Comparison of ENCODE assay signal across 24 cellular contexts in the genomic region with DNA sequence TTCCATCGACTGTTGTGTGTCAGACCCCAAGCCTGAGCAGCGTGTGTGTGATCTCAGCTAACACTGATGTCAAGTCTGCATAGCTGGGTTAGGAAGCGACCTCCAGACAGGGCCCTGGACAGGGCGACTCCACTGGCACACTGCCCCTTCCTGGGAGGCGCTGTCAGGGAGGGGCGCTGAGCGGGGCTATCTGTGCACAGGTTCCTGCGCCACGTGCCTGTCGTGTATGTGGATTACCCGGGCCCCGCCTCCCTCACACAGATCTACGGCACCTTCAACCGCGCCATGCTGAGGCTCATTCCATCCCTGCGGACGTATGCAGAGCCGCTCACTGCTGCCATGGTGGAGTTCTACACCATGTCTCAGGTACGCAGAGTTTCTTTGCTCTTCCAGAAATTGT. TPM values are rescaled to one million over a fixed set of nuclear protein-coding genes. Genes with fewer than 3 reads are reported as not detected.
DNase-seq lines count a peak whose midpoint lies in the region; ATAC-seq and TF ChIP-seq lines count a peak whose summit lies in the region.
"Had no signal": no experiment of that assay in that cellular context is flagged by ENCODE, and none has a peak within 500 bp of the region (broad histone marks: within the 10 kb centered on the region; RNA-seq: fewer than 3 reads in every experiment).

No MANE protein-coding gene starts in this region.

- peaks cover 4% of the 10 kb centered on the region for H3K36me3 Mint-ChIP-seq in natural killer cell
- peaks cover 21% of the 10 kb centered on the region for H3K36me3 Mint-ChIP-seq in natural killer cell treated with Interleukin-12 subunit alpha and Interleukin-12 subunit beta and Interleukin-15 and Interleukin-18, amount 100 ng/mL, for 72 hours
- H3K36me3 Mint-ChIP-seq in WTC11 = peaks cover 90% of the 10 kb centered on the region
- H3K36me3 Mint-ChIP-seq in glutamatergic neuron (ENCODE audit: unreplicated experiment) = peaks cover 15% of the 10 kb centered on the region

- 92 to 94% methylated on average over 18 to 19 of the region's 19 CpGs for WGBS in testis, 2 donors

- ATAC-seq in natural killer cell = peak in 2 of 3 donors; percentile 11 to 14
- ATAC-seq in natural killer cell treated with Interleukin-12 subunit alpha and Interleukin-12 subunit beta and Interleukin-15 and Interleukin-18, amount 100 ng/mL, for 72 hours = no peak
- no peak for ATAC-seq in WTC11
- ATAC-seq: effector memory CD8-positive, alpha-beta T cell; left lobe of liver had no signal

- peaks cover 62% of the 10 kb centered on the region for H3K36me3 ChIP-seq in MG63
- H3K36me3 ChIP-seq in testis (ENCODE audit: low read depth, missing control alignments) = no peaks in the 10 kb centered on the region

- intact Hi-C loops in natural killer cell (cut with micrococcal nuclease) = no loop called here
- intact Hi-C loops in testis (cut with DNase I; ENCODE audit: low total_unique reads) = no loop called here

- H3K4me1 Mint-ChIP-seq in natural killer cell = no peaks in the 10 kb centered on the region
- no peaks in the 10 kb centered on the region for H3K4me1 Mint-ChIP-seq in natural killer cell treated with Interleukin-12 subunit alpha and Interleukin-12 subunit beta and Interleukin-15 and Interleukin-18, amount 100 ng/mL, for 72 hours (ENCODE audit: low read depth in 2 of 2)
- H3K4me1 Mint-ChIP-seq in WTC11 = no peaks in the 10 kb centered on the region
- no peaks in the 10 kb centered on the region for H3K4me1 Mint-ChIP-seq in glutamatergic neuron (ENCODE audit: low read depth, unreplicated experiment)
- H3K4me1 Mint-ChIP-seq: memory B cell had no signal

- H3K27me3 ChIP-seq in MG63 = no peaks in the 10 kb centered on the region
- H3K27me3 ChIP-seq in testis = no peaks in the 10 kb centered on the region
- H3K27me3 ChIP-seq: transverse colon had no signal

- H3K9me3 ChIP-seq in MG63 (no peaks in the 10 kb centered on the region), testis (no peaks in the 10 kb centered on the region)
- H3K9me3 ChIP-seq: transverse colon had no signal

- DNase-seq in natural killer cell = no peak
- DNase-seq in natural killer cell treated with Interleukin-12 subunit alpha and Interleukin-12 subunit beta and Interleukin-15 and Interleukin-18, amount 100 ng/mL, for 72 hours (ENCODE audit: low spot score) = no peak
- DNase-seq in WTC11 (ENCODE audit: low spot score) = no peak
- no peak for DNase-seq in glutamatergic neuron
- no peak for DNase-seq in MG63
- no peak for DNase-seq in testis
- no peak for DNase-seq in middle frontal gyrus (ENCODE audit: extremely low spot score, low spot score)
- DNase-seq: activated CD4-positive, alpha-beta T cell treated with anti-CD3 and anti-CD28 coated beads, Interleukin-2, amount 50 U/mL, for 4 hours; caudate nucleus; COR-L47; effector memory CD8-positive, alpha-beta T cell; HCEC 1CT; NCI-H1694; NCI-H446; NCI-H748 treated with DMSO at 0.1 percent for 48 hours; SIG-M5; small intestine; stimulated activated CD4-positive, alpha-beta T cell treated with anti-CD3 and anti-CD28 coated beads, Interleukin-2, amount 100 ng/mL, for 24 hours; T1000; transverse colon; WERI-Rb-1 had no signal

- H3K4me3 ChIP-seq in MG63 (no peak overlapping the region), testis (no peak overlapping the region)
- H3K4me3 ChIP-seq: transverse colon had no signal

- POLR2A ChIA-PET in WTC11 (lab: Charles Lee) = no interaction called here

- no peak for TF ChIP-seq POLR2A in testis (IDR thresholded peaks at IDR 0.05)

- H3K27me3 Mint-ChIP-seq in natural killer cell (ENCODE audit: low read depth in 2 of 2) (no peaks in the 10 kb centered on the region), WTC11 (ENCODE audit: low read depth) (no peaks in the 10 kb centered on the region), glutamatergic neuron (ENCODE audit: unreplicated experiment) (peaks cover 11% of the 10 kb centered on the region)
- H3K27me3 Mint-ChIP-seq in natural killer cell treated with Interleukin-12 subunit alpha and Interleukin-12 subunit beta and Interleukin-15 and Interleukin-18, amount 100 ng/mL, for 72 hours = no peaks in the 10 kb centered on the region
- H3K27me3 Mint-ChIP-seq: effector memory CD8-positive, alpha-beta T cell; memory B cell had no signal

- H3K27ac ChIP-seq in testis = no peak overlapping the region
- H3K27ac ChIP-seq: parathyroid adenoma, transverse colon, WERI-Rb-1 had no signal

- TF ChIP-seq CTCF in natural killer cell (IDR thresholded peaks at IDR 0.05) (no peak), WTC11 (IDR thresholded peaks at IDR 0.05) (no peak), glutamatergic neuron (IDR thresholded peaks at IDR 0.05; ENCODE audit: partially characterized antibody, unreplicated experiment) (no peak), testis (IDR thresholded peaks at IDR 0.05) (no peak)

- H3K27ac Mint-ChIP-seq in natural killer cell = no peak overlapping the region
- no peak overlapping the region for H3K27ac Mint-ChIP-seq in natural killer cell treated with Interleukin-12 subunit alpha and Interleukin-12 subunit beta and Interleukin-15 and Interleukin-18, amount 100 ng/mL, for 72 hours
- 0 out of 2 replicates have a peak overlapping the region, but pooled peaks have one; percentile 24 for H3K27ac Mint-ChIP-seq in WTC11
- H3K27ac Mint-ChIP-seq in glutamatergic neuron (ENCODE audit: unreplicated experiment) = peak overlapping the region; percentile 28
- H3K27ac Mint-ChIP-seq: memory B cell had no signal

- no peaks in the 10 kb centered on the region for H3K9me3 Mint-ChIP-seq in natural killer cell
- no peaks in the 10 kb centered on the region for H3K9me3 Mint-ChIP-seq in natural killer cell treated with Interleukin-12 subunit alpha and Interleukin-12 subunit beta and Interleukin-15 and Interleukin-18, amount 100 ng/mL, for 72 hours
- no peaks in the 10 kb centered on the region for H3K9me3 Mint-ChIP-seq in WTC11
- peaks cover 19% of the 10 kb centered on the region for H3K9me3 Mint-ChIP-seq in glutamatergic neuron (ENCODE audit: unreplicated experiment)
- H3K9me3 Mint-ChIP-seq: effector memory CD8-positive, alpha-beta T cell; memory B cell had no signal

- H3K4me1 ChIP-seq in testis = no peaks in the 10 kb centered on the region
- H3K4me1 ChIP-seq: parathyroid adenoma, transverse colon had no signal

- CTCF ChIA-PET in WTC11 (lab: Charles Lee) = interaction anchor here (1.1 kb wide), 1 partner anchor 28 kb away, joined by 3 read pairs; no protein-coding TSS in a partner anchor

- H3K4me3 Mint-ChIP-seq in natural killer cell (no peak overlapping the region), WTC11 (no peak overlapping the region), glutamatergic neuron (ENCODE audit: unreplicated experiment) (no peak overlapping the region)
- no peak overlapping the region for H3K4me3 Mint-ChIP-seq in natural killer cell treated with Interleukin-12 subunit alpha and Interleukin-12 subunit beta and Interleukin-15 and Interleukin-18, amount 100 ng/mL, for 72 hours
- H3K4me3 Mint-ChIP-seq: effector memory CD8-positive, alpha-beta T cell; memory B cell had no signal

TF ChIP-seq in WTC11, 78 proteins besides CTCF, POLR2A, EP300 and RAD21 (continues in another document):
- TF ChIP-seq NR3C1 (CRISPR knock-in tag; conservative IDR thresholded peaks at IDR 0.05; ENCODE audit: low read depth) (no peak), SOX15 (CRISPR knock-in tag; IDR thresholded peaks at IDR 0.05) (no peak), MYBL2 (CRISPR knock-in tag; IDR thresholded peaks at IDR 0.05) (no peak)
- TF ChIP-seq, protein P1, sequence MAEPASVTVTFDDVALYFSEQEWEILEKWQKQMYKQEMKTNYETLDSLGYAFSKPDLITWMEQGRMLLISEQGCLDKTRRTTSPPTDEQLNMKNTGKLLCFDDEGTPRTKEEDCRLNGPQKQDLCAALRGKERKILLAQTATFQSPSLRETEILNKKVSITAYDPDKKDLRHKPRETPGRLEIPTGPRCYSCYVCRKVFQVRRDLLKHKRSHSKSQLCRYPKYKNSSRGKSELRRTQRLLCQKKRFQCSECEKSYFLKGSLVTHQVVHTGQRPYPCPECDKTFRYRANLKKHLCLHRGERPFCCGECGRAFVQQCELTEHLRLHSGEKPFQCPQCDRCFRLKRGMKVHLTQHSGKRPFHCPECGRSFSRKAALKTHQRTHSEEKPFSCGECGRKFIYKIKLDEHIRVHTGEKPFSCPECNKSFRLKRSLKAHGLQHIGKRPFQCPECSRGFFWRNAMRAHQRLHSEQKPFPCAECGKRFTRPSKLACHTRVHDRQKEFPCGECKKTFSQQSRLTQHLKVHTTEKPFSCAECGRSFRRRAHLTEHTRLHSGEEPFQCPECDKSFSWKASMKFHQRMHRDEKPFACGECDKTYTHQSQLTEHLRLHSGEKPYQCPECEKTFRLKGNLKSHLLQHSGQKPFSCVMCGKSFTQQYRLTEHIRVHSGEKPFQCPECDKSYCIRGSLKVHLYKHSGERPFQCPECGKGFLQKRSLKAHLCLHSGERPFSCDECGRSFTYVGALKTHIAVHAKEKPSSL (CRISPR knock-in tag; conservative IDR thresholded peaks at IDR 0.05) = no peak

RNA-seq across cellular contexts. Expression of gene DYNC1H1, which starts 53.9 kb away (rescaled TPM):
- 100 to 1,000 TPM; 313 to 381 (median 349) TPM for total RNA-seq in natural killer cell
- total RNA-seq in natural killer cell treated with Interleukin-12 subunit alpha and Interleukin-12 subunit beta and Interleukin-15 and Interleukin-18, amount 100 ng/mL, for 72 hours = 100 to 1,000 TPM; 322 to 415 TPM
- total RNA-seq in WTC11 (2021) = 382 to 438 TPM (median 392 TPM) in 3 replicates
- 2,051 TPM for total RNA-seq in glutamatergic neuron (ENCODE audit: unreplicated experiment)
- total RNA-seq in MG63 (2014; rRNA removed; shearing (Covaris generic); ENCODE audit: low replicate concordance) = 108 and 146 TPM in 2 replicates
- 100 to 1,000 TPM; 538 to 691 TPM for total RNA-seq in testis
- polyA plus RNA-seq in testis (ENCODE audit: insufficient read depth, low read depth, low replicate concordance) = 313 TPM

Comparison
In these comparisons a context has a peak if more than half of its experiments do, and no peak if none do; other contexts are left out.
1. ATAC-seq: peak in natural killer cell (2 of 3); none in natural killer cell treated with Interleukin-12 subunit alpha and Interleukin-12 subunit beta and Interleukin-15 and Interleukin-18, amount 100 ng/mL, for 72 hours (0 of 2) and WTC11 (single experiment).
2. H3K27ac Mint-ChIP-seq: peak in WTC11 (single experiment) and glutamatergic neuron (single experiment); none in natural killer cell (0 of 2) and natural killer cell treated with Interleukin-12 subunit alpha and Interleukin-12 subunit beta and Interleukin-15 and Interleukin-18, amount 100 ng/mL, for 72 hours (0 of 2).